In genomic region chr3:125382323-125382722, GRCh38 we compare ENCODE assay signal across 18 cellular contexts.
"Had no signal": no experiment of that assay in that cellular context is flagged by ENCODE, and none has a peak within 500 bp of the region (broad histone marks: within the 10 kb centered on the region; RNA-seq: fewer than 3 reads in every experiment).

No MANE protein-coding gene starts in this region.

- H3K9me3 Mint-ChIP-seq: activated CD4-positive, alpha-beta memory T cell treated with anti-CD3 and anti-CD28 coated beads for 36 hours; activated naive CD4-positive, alpha-beta T cell treated with anti-CD3 and anti-CD28 coated beads for 36 hours; activated naive CD8-positive, alpha-beta T cell treated with anti-CD3 and anti-CD28 coated beads, Interleukin-2, amount 50 U/mL, for 24 hours; activated T-helper 2 cell treated with anti-CD3 and anti-CD28 coated beads, Interferon-gamma antibody, Interleukin-2, Interleukin-4, amounts not matched to agents 10 μg/mL and 5 μg/mL and 100 μg/mL, durations not matched to agents 14 hours and 24 hours and 36 hours; dendritic cell treated with granulocyte-macrophage colony-stimulating factor and Interleukin-4, amounts not matched to agents 40 ng/mL and 50 ng/mL, for 4 days; neural progenitor cell had no signal

- H3K4me2 ChIP-seq: neural progenitor cell had no signal

- H3K27ac ChIP-seq: gastroesophageal sphincter, heart right ventricle, neural progenitor cell, ovary, spleen, stomach, thoracic aorta, WERI-Rb-1 had no signal

- H3K27ac Mint-ChIP-seq: activated CD4-positive, alpha-beta memory T cell treated with anti-CD3 and anti-CD28 coated beads for 36 hours; activated CD8-positive, alpha-beta memory T cell treated with anti-CD3 and anti-CD28 coated beads, Interleukin-2, amount 10 ng/mL, durations not matched to agents 7 days and 5 days; activated naive CD8-positive, alpha-beta T cell treated with anti-CD3 and anti-CD28 coated beads, Interleukin-2, amount 50 U/mL, for 24 hours; dendritic cell treated with granulocyte-macrophage colony-stimulating factor and Interleukin-4, amounts not matched to agents 40 ng/mL and 50 ng/mL, for 4 days; neural progenitor cell had no signal

- H3K27me3 Mint-ChIP-seq: activated naive CD8-positive, alpha-beta T cell treated with anti-CD3 and anti-CD28 coated beads, Interleukin-2, amount 50 U/mL, for 24 hours; dendritic cell treated with granulocyte-macrophage colony-stimulating factor and Interleukin-4, amounts not matched to agents 40 ng/mL and 50 ng/mL, for 4 days had no signal

- H3K9me3 ChIP-seq: gastroesophageal sphincter, heart right ventricle, ovary, spleen, stomach, thoracic aorta had no signal

- H3K9ac ChIP-seq: neural progenitor cell had no signal

- H2AFZ ChIP-seq: neural progenitor cell had no signal

- H3K4me3 Mint-ChIP-seq: activated CD4-positive, alpha-beta memory T cell treated with anti-CD3 and anti-CD28 coated beads for 36 hours; activated CD8-positive, alpha-beta memory T cell treated with anti-CD3 and anti-CD28 coated beads, Interleukin-2, amount 10 ng/mL, durations not matched to agents 7 days and 5 days; activated naive CD4-positive, alpha-beta T cell treated with anti-CD3 and anti-CD28 coated beads for 36 hours; activated naive CD8-positive, alpha-beta T cell treated with anti-CD3 and anti-CD28 coated beads, Interleukin-2, amount 50 U/mL, for 24 hours; dendritic cell treated with granulocyte-macrophage colony-stimulating factor and Interleukin-4, amounts not matched to agents 40 ng/mL and 50 ng/mL, for 4 days; neural progenitor cell had no signal

- H3K36me3 ChIP-seq: gastroesophageal sphincter, heart right ventricle, neural progenitor cell, ovary, spleen, stomach, thoracic aorta, WERI-Rb-1 had no signal

- H3K36me3 Mint-ChIP-seq: activated CD4-positive, alpha-beta memory T cell treated with anti-CD3 and anti-CD28 coated beads for 36 hours; activated CD8-positive, alpha-beta memory T cell treated with anti-CD3 and anti-CD28 coated beads, Interleukin-2, amount 10 ng/mL, durations not matched to agents 7 days and 5 days; neural progenitor cell had no signal

- H3K27me3 ChIP-seq: heart right ventricle, neural progenitor cell, ovary, stomach had no signal

- ATAC-seq: gastroesophageal sphincter, heart right ventricle, left cardiac atrium, sciatic nerve had no signal

- H3K4me3 ChIP-seq: gastroesophageal sphincter, heart right ventricle, neural progenitor cell, ovary, spleen, stomach, thoracic aorta had no signal

- DNase-seq: activated naive CD8-positive, alpha-beta T cell treated with anti-CD3 and anti-CD28 coated beads, Interleukin-2, amount 50 U/mL, for 24 hours; activated T-cell treated with anti-CD3 and anti-CD28 coated beads, Interleukin-2, amount 50 U/mL, for 1 hour; effector memory CD4-positive, alpha-beta T cell; heart right ventricle; left cardiac atrium; ovary; spleen; stomach; WERI-Rb-1 had no signal

- H3K4me1 ChIP-seq: gastroesophageal sphincter, heart right ventricle, stomach had no signal
